16 cellular contexts compared by ENCODE assay signal in genomic region chr7:106504620-106505019, GRCh38.
DNase-seq lines count a peak whose midpoint lies in the region; ATAC-seq and TF ChIP-seq lines count a peak whose summit lies in the region.
"Had no signal": no experiment of that assay in that cellular context is flagged by ENCODE, and none has a peak within 500 bp of the region (broad histone marks: within the 10 kb centered on the region; RNA-seq: fewer than 3 reads in every experiment).

No MANE protein-coding gene starts in this region.

- no peak overlapping the region for H3K27ac Mint-ChIP-seq in stimulated activated effector memory CD8-positive, alpha-beta T cell treated with anti-CD3 and anti-CD28 coated beads, Interleukin-12 subunit alpha, Interleukin-12 subunit beta, amount 100 ng/mL, for 72 hours
- H3K27ac Mint-ChIP-seq: nephron, progenitor cell of endocrine pancreas had no signal

- H4K20me1 ChIP-seq in smooth muscle cell (ENCODE audit: low read depth), result no peaks in the 10 kb centered on the region

- no peaks in the 10 kb centered on the region for H3K4me1 ChIP-seq in smooth muscle cell (ENCODE audit: low read depth)
- H3K4me1 ChIP-seq: testis had no signal

- H3K36me3 ChIP-seq in brain microvascular endothelial cell (replicated peaks) (no peaks in the 10 kb centered on the region), smooth muscle cell (ENCODE audit: low read depth) (no peaks in the 10 kb centered on the region)

- H3F3A ChIP-seq in smooth muscle cell (ENCODE audit: low read depth), result no peaks in the 10 kb centered on the region

- no peaks in the 10 kb centered on the region for H3K36me3 Mint-ChIP-seq in stimulated activated effector memory CD8-positive, alpha-beta T cell treated with anti-CD3 and anti-CD28 coated beads, Interleukin-12 subunit alpha, Interleukin-12 subunit beta, amount 100 ng/mL, for 72 hours

- no peak overlapping the region for H3K4me2 ChIP-seq in smooth muscle cell
- H3K4me2 ChIP-seq: PC-9 had no signal

- H3K27me3 ChIP-seq in brain microvascular endothelial cell (replicated peaks) (no peaks in the 10 kb centered on the region), smooth muscle cell (ENCODE audit: low read depth) (peaks cover 5% of the 10 kb centered on the region)
- H3K27me3 ChIP-seq: testis had no signal

- no peak overlapping the region for H3K9ac ChIP-seq in smooth muscle cell (ENCODE audit: low read depth)

- H2AFZ ChIP-seq in smooth muscle cell (ENCODE audit: low read depth), result no peak overlapping the region
- H2AFZ ChIP-seq: PC-9 had no signal

- H3K4me3 ChIP-seq in brain microvascular endothelial cell (ENCODE audit: low read depth, low read length) (no peak overlapping the region), smooth muscle cell (no peak overlapping the region)
- H3K4me3 ChIP-seq: PC-9, testis had no signal

- DNase-seq in activated naive CD4-positive, alpha-beta T cell treated with Interleukin-2 at 50 U/mL for 16 hours, result peak; percentile 23
- DNase-seq in activated naive CD4-positive, alpha-beta T cell (lab: John Stamatoyannopoulos, UW), result no peak
- DNase-seq in RPMI7951 (ENCODE audit: low read depth), result peak; percentile 64
- DNase-seq in brain microvascular endothelial cell, result peak; percentile 31
- no peak for DNase-seq in stimulated activated effector memory CD8-positive, alpha-beta T cell treated with anti-CD3 and anti-CD28 coated beads, Interleukin-12 subunit alpha, Interleukin-12 subunit beta, amount 100 ng/mL, for 72 hours (ENCODE audit: low spot score in 2 of 2)
- DNase-seq in cortex of kidney (lab: John Stamatoyannopoulos, UW), result no peak
- no peak for DNase-seq in smooth muscle cell (lab: John Stamatoyannopoulos, UW; ENCODE audit: unreplicated experiment)
- no peak for DNase-seq in left cardiac atrium
- DNase-seq: GF-D8, NCI-H1048, NCI-H526, PC-9, testis had no signal

- no peaks in the 10 kb centered on the region for H3K9me3 ChIP-seq in smooth muscle cell (replicated peaks; ENCODE audit: low read depth)
- H3K9me3 ChIP-seq: testis had no signal

- in situ Hi-C loops in brain microvascular endothelial cell (cut with HindIII; ENCODE audit: low pct_ligation_motif_present, low sequenced_read_pairs), result no loop called here

- WGBS in smooth muscle cell (ENCODE audit: low lambda C conversion rate), result 47% methylated on average over 1 of the region's 1 CpG

- TF ChIP-seq CTCF in brain microvascular endothelial cell (IDR thresholded peaks at IDR 0.05; ENCODE audit: low read depth, low read length, missing control alignments) (no peak), smooth muscle cell (IDR thresholded peaks at IDR 0.05; ENCODE audit: borderline replicate concordance, insufficient read depth, poor library complexity, severe bottlenecking) (no peak)

- peaks cover 6% of the 10 kb centered on the region for H3K9me3 Mint-ChIP-seq in stimulated activated effector memory CD8-positive, alpha-beta T cell treated with anti-CD3 and anti-CD28 coated beads, Interleukin-12 subunit alpha, Interleukin-12 subunit beta, amount 100 ng/mL, for 72 hours
- H3K9me3 Mint-ChIP-seq: nephron had no signal

- H3K4me3 Mint-ChIP-seq in stimulated activated effector memory CD8-positive, alpha-beta T cell treated with anti-CD3 and anti-CD28 coated beads, Interleukin-12 subunit alpha, Interleukin-12 subunit beta, amount 100 ng/mL, for 72 hours, result no peak overlapping the region
- H3K4me3 Mint-ChIP-seq: nephron had no signal

- H3K27ac ChIP-seq in brain microvascular endothelial cell (no peak overlapping the region), smooth muscle cell (ENCODE audit: low read depth) (no peak overlapping the region)
- H3K27ac ChIP-seq: PC-9, testis had no signal

- peaks cover 8% of the 10 kb centered on the region for H3K4me1 Mint-ChIP-seq in stimulated activated effector memory CD8-positive, alpha-beta T cell treated with anti-CD3 and anti-CD28 coated beads, Interleukin-12 subunit alpha, Interleukin-12 subunit beta, amount 100 ng/mL, for 72 hours
- H3K4me1 Mint-ChIP-seq: nephron had no signal

- intact Hi-C loops in left cardiac atrium (cut with DNase I), result no loop called here

- ATAC-seq in stimulated activated effector memory CD8-positive, alpha-beta T cell treated with anti-CD3 and anti-CD28 coated beads, Interleukin-12 subunit alpha, Interleukin-12 subunit beta, amount 100 ng/mL, for 72 hours, result peak; percentile 51
- ATAC-seq in left cardiac atrium, result no peak
- ATAC-seq: SK-N-SH treated with all-trans-retinoic acid at 6 μM for 48 hours had no signal

- no peaks in the 10 kb centered on the region for H3K79me2 ChIP-seq in smooth muscle cell (ENCODE audit: low read depth)

Comparison
In these comparisons a context has a peak if more than half of its experiments do, and no peak if none do; other contexts are left out.
1. DNase-seq: peak in activated naive CD4-positive, alpha-beta T cell treated with Interleukin-2 at 50 U/mL for 16 hours (single experiment), RPMI7951 (single experiment) and brain microvascular endothelial cell (single experiment); none in activated naive CD4-positive, alpha-beta T cell (0 of 4), stimulated activated effector memory CD8-positive, alpha-beta T cell treated with anti-CD3 and anti-CD28 coated beads, Interleukin-12 subunit alpha, Interleukin-12 subunit beta, amount 100 ng/mL, for 72 hours (0 of 2), cortex of kidney (single experiment), smooth muscle cell (single experiment) and left cardiac atrium (single experiment).